8 cellular contexts compared by ENCODE assay signal in genomic region chr1:147627435-147628110, GRCh38. TPM values are rescaled to one million over a fixed set of nuclear protein-coding genes. Genes with fewer than 3 reads are reported as not detected.
DNase-seq lines count a peak whose midpoint lies in the region; ATAC-seq and TF ChIP-seq lines count a peak whose summit lies in the region.

No MANE protein-coding gene starts in this region.

- peak; percentile 76 for TF ChIP-seq CTCF in GM13976 (IDR thresholded peaks at IDR 0.05; ENCODE audit: borderline replicate concordance, control extremely low read depth, extremely low read depth, insufficient read depth, missing control alignments)
- peak; percentile 95 for TF ChIP-seq CTCF in LNCAP (IDR thresholded peaks at IDR 0.05)
- TF ChIP-seq CTCF in MCF 10A (IDR thresholded peaks at IDR 0.05; ENCODE audit: unreplicated experiment), result peak; percentile 95

- no peak for ATAC-seq in GM21825 (IDR thresholded peaks at IDR 0.05; ENCODE audit: unreplicated experiment)

- H3K27me3 Mint-ChIP-seq in MCF 10A (ENCODE audit: insufficient read depth, unreplicated experiment), result no peaks in the 10 kb centered on the region

- peak; percentile 79 for DNase-seq in AG08395 (ENCODE audit: low spot score)
- peak; percentile 84 for DNase-seq in GM13976 (ENCODE audit: low spot score)
- DNase-seq in T-helper 9 cell, result peak; percentile 38
- DNase-seq in MCF 10A (ENCODE audit: unreplicated experiment), result peak; percentile 65
- peak; percentile 36 for DNase-seq in iris pigment epithelial cell (ENCODE audit: low read depth)
- peak; percentile 51 to 53 for DNase-seq in stimulated activated CD4-positive, alpha-beta T cell treated with anti-CD3 and anti-CD28 coated beads, Interleukin-2, amount 100 ng/mL, for 48 hours

- POLR2A ChIA-PET in MCF 10A (lab: Yijun Ruan, JAX), result no interaction called here

- CTCF ChIA-PET in MCF 10A (lab: Yijun Ruan, JAX), result interaction anchor here (0.6 to 14.2 kb wide), 40 partner anchors 11 to 477 kb away, joined by 3 to 145 read pairs (median 4); a partner anchor contains a TSS

- H3K4me3 Mint-ChIP-seq in MCF 10A (ENCODE audit: unreplicated experiment), result no peak overlapping the region

- in situ Hi-C loops in GM13976 (cut with MboI; ENCODE audit: low sequenced_read_pairs, unreplicated experiment), result no loop called here

- no peak overlapping the region for H3K27ac Mint-ChIP-seq in MCF 10A (ENCODE audit: low read depth, unreplicated experiment)

- no peaks in the 10 kb centered on the region for H3K36me3 Mint-ChIP-seq in MCF 10A (ENCODE audit: insufficient read depth, unreplicated experiment)

- intact Hi-C loops in MCF 10A (cut with micrococcal nuclease), result loop anchor here (1.0 to 5.0 kb wide), 4 partner anchors 112 to 354 kb away; no protein-coding TSS in a partner anchor

- H3K4me1 Mint-ChIP-seq in MCF 10A (ENCODE audit: insufficient read depth, unreplicated experiment), result no peaks in the 10 kb centered on the region

- no peaks in the 10 kb centered on the region for H3K9me3 Mint-ChIP-seq in MCF 10A (ENCODE audit: unreplicated experiment)

- BruUV-seq in MCF 10A (replicated peaks; lab: Mats Ljungman, UMichigan), result no TSS peak

RNA-seq across cellular contexts. Expression of gene ACP6, which starts 42.8 kb away (rescaled TPM):
- total RNA-seq in MCF 10A (2022), result 40.5 and 54.1 TPM in 2 replicates
